In genomic region chr3:124619887-124620599, GRCh38 we compare ENCODE assay signal across 8 cellular contexts.
A peak's percentile ranks its signal among the peaks of the same experiment; 100 is the strongest.
DNase-seq lines count a peak whose midpoint lies in the region; ATAC-seq and TF ChIP-seq lines count a peak whose summit lies in the region.
"Had no signal": no experiment of that assay in that cellular context is flagged by ENCODE, and none has a peak within 500 bp of the region (broad histone marks: within the 10 kb centered on the region; RNA-seq: fewer than 3 reads in every experiment).

No MANE protein-coding gene starts in this region.

- H3K9me3 ChIP-seq in SJCRH30 (replicated peaks): no peaks in the 10 kb centered on the region

- peaks cover 25% of the 10 kb centered on the region for H3K4me1 Mint-ChIP-seq in activated T-helper 2 cell treated with anti-CD3 and anti-CD28 coated beads, Interferon-gamma antibody, Interleukin-2, Interleukin-4, amounts not matched to agents 10 μg/mL and 5 μg/mL and 100 μg/mL, durations not matched to agents 14 hours and 24 hours and 36 hours (ENCODE audit: low read depth)
- H3K4me1 Mint-ChIP-seq in natural killer cell: peaks cover 45 to 50% of the 10 kb centered on the region in 2 donors

- H3K36me3 Mint-ChIP-seq in activated T-helper 2 cell treated with anti-CD3 and anti-CD28 coated beads, Interferon-gamma antibody, Interleukin-2, Interleukin-4, amounts not matched to agents 10 μg/mL and 5 μg/mL and 100 μg/mL, durations not matched to agents 14 hours and 24 hours and 36 hours (ENCODE audit: low read depth): no peaks in the 10 kb centered on the region
- no peaks in the 10 kb centered on the region for H3K36me3 Mint-ChIP-seq in natural killer cell

- no peak for DNase-seq in activated T-helper 2 cell treated with anti-CD3 and anti-CD28 coated beads, Interferon-gamma antibody, Interleukin-2, Interleukin-4, amounts not matched to agents 10 μg/mL and 5 μg/mL and 100 μg/mL, durations not matched to agents 14 hours and 24 hours and 36 hours (ENCODE audit: low spot score)
- DNase-seq in natural killer cell (no peak), SJCRH30 (no peak), dedifferentiated amniotic fluid mesenchymal stem cell (ENCODE audit: extremely low spot score) (no peak), UCSD-AML1 (lab: John Stamatoyannopoulos, UW; ENCODE audit: unreplicated experiment) (no peak)
- DNase-seq: NCI-H1436 had no signal

- H3K27ac Mint-ChIP-seq in activated T-helper 2 cell treated with anti-CD3 and anti-CD28 coated beads, Interferon-gamma antibody, Interleukin-2, Interleukin-4, amounts not matched to agents 10 μg/mL and 5 μg/mL and 100 μg/mL, durations not matched to agents 14 hours and 24 hours and 36 hours: peak overlapping the region; percentile 64
- H3K27ac Mint-ChIP-seq in natural killer cell: peak overlapping the region; percentile 93 to 94

- H3K36me3 ChIP-seq in SJCRH30: no peaks in the 10 kb centered on the region

- H3K27ac ChIP-seq in SJCRH30: no peak overlapping the region

- no peaks in the 10 kb centered on the region for H3K9me3 Mint-ChIP-seq in activated T-helper 2 cell treated with anti-CD3 and anti-CD28 coated beads, Interferon-gamma antibody, Interleukin-2, Interleukin-4, amounts not matched to agents 10 μg/mL and 5 μg/mL and 100 μg/mL, durations not matched to agents 14 hours and 24 hours and 36 hours
- no peaks in the 10 kb centered on the region for H3K9me3 Mint-ChIP-seq in natural killer cell

- H3K4me3 ChIP-seq in SJCRH30: no peak overlapping the region

- no peak overlapping the region for H3K4me3 Mint-ChIP-seq in activated T-helper 2 cell treated with anti-CD3 and anti-CD28 coated beads, Interferon-gamma antibody, Interleukin-2, Interleukin-4, amounts not matched to agents 10 μg/mL and 5 μg/mL and 100 μg/mL, durations not matched to agents 14 hours and 24 hours and 36 hours (ENCODE audit: low read depth)
- H3K4me3 Mint-ChIP-seq in natural killer cell: peak overlapping the region; percentile 86

- ATAC-seq in GM18511 (IDR thresholded peaks at IDR 0.05; ENCODE audit: unreplicated experiment): peak; percentile 70
- peak; percentile 77 for ATAC-seq in HG02678 (IDR thresholded peaks at IDR 0.05; ENCODE audit: unreplicated experiment)
- ATAC-seq in natural killer cell: peak; percentile 62 to 67 (median 66)

- H3K27me3 ChIP-seq in SJCRH30: no peaks in the 10 kb centered on the region

- no peaks in the 10 kb centered on the region; the same call in 1 of the 2 replicates for H3K4me1 ChIP-seq in SJCRH30

- H3K27me3 Mint-ChIP-seq in activated T-helper 2 cell treated with anti-CD3 and anti-CD28 coated beads, Interferon-gamma antibody, Interleukin-2, Interleukin-4, amounts not matched to agents 10 μg/mL and 5 μg/mL and 100 μg/mL, durations not matched to agents 14 hours and 24 hours and 36 hours (ENCODE audit: low read depth): peaks cover 13% of the 10 kb centered on the region
- H3K27me3 Mint-ChIP-seq in natural killer cell (ENCODE audit: low read depth in 2 of 2): no peaks in the 10 kb centered on the region

- no peak for TF ChIP-seq CTCF in natural killer cell (IDR thresholded peaks at IDR 0.05)

- intact Hi-C loops in activated T-helper 2 cell treated with anti-CD3 and anti-CD28 coated beads, Interferon-gamma antibody, Interleukin-2, Interleukin-4, amounts not matched to agents 10 μg/mL and 5 μg/mL and 100 μg/mL, durations not matched to agents 14 hours and 24 hours and 36 hours (cut with micrococcal nuclease): loop anchor here (1.0 to 5.0 kb wide), 3 partner anchors 20 to 69 kb away; no protein-coding TSS in a partner anchor
- intact Hi-C loops in natural killer cell (cut with micrococcal nuclease): loop anchor here (1.0 kb wide), 2 partner anchors 32 to 69 kb away; no protein-coding TSS in a partner anchor
